ENCODE assay signal across 27 cellular contexts in the genomic region with DNA sequence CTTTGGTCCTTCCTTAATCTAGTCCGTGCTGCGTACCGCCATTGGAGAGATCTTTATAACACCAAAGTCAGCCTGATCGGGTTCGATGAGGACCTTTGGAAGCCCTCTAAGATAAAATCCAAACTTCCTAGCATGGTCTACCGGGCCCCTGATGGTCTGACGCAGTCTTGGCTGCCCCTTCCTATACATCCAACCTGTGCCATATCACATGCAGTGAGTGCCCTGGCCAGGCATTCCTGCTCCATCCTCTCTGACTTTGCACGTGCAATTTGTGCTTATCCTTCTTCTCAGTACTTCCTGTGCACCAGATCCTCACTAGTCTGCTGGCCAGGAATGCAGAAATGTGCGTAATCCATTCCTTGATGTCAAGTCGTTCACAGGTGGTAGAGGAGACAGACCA. TPM values are rescaled to one million over a fixed set of nuclear protein-coding genes. Genes with fewer than 3 reads are reported as not detected.
"Had no signal": no experiment of that assay in that cellular context is flagged by ENCODE, and none has a peak within 500 bp of the region (broad histone marks: within the 10 kb centered on the region; RNA-seq: fewer than 3 reads in every experiment).

No MANE protein-coding gene starts in this region.

- H3K4me3 Mint-ChIP-seq: effector memory CD8-positive, alpha-beta T cell; endodermal cell; mesothelial cell of epicardium had no signal

- H3K27ac ChIP-seq: coronary artery, dorsolateral prefrontal cortex, epithelial cell of prostate, esophagus squamous epithelium, gastrocnemius medialis, heart right ventricle, left lung, lower lobe of right lung had no signal

- H3K27me3 ChIP-seq: dorsolateral prefrontal cortex, gastrocnemius medialis, heart right ventricle, left lung had no signal

- H3K27ac Mint-ChIP-seq: effector memory CD8-positive, alpha-beta T cell; endodermal cell; mesothelial cell of epicardium had no signal

- H3K4me3 ChIP-seq: coronary artery, dorsolateral prefrontal cortex, esophagus squamous epithelium, gastrocnemius medialis, heart right ventricle, left lung, lower lobe of right lung, mucosa of descending colon had no signal

- H3K9me3 Mint-ChIP-seq: effector memory CD8-positive, alpha-beta T cell; endodermal cell had no signal

- H3K9me3 ChIP-seq: esophagus squamous epithelium, gastrocnemius medialis, heart right ventricle, left lung, lower lobe of right lung, mucosa of descending colon had no signal

- H3K36me3 ChIP-seq: esophagus squamous epithelium, gastrocnemius medialis, heart right ventricle, left lung, lower lobe of right lung had no signal

- H3K4me1 ChIP-seq: esophagus squamous epithelium, gastrocnemius medialis, left lung had no signal

- DNase-seq: dermis blood vessel endothelial cell; dorsolateral prefrontal cortex; effector CD8-positive, alpha-beta T cell; effector memory CD8-positive, alpha-beta T cell; endodermal cell; erythroblast; esophagus squamous epithelium; foreskin fibroblast; foreskin melanocyte; gastrocnemius medialis; glutamatergic neuron; heart right ventricle; hippocampal formation; left cardiac atrium; left lung; left ventricle myocardium superior; lower lobe of right lung; mesenchymal stem cell; mucosa of descending colon had no signal

- H3K4me1 Mint-ChIP-seq: endodermal cell, mesothelial cell of epicardium had no signal

- ATAC-seq: effector memory CD8-positive, alpha-beta T cell; esophagus mucosa; gastrocnemius medialis; heart right ventricle; left cardiac atrium; left lung; left ventricle myocardium superior; lower lobe of right lung; mucosa of descending colon had no signal

RNA-seq across cellular contexts. Expression of gene CFAP57, which starts 45.6 kb away (rescaled TPM):
- total RNA-seq: esophagus squamous epithelium, left ventricle myocardium superior had no signal

RNA-seq across cellular contexts. Expression of gene TMEM125, which starts 52.0 kb away (rescaled TPM):
- total RNA-seq: dermis blood vessel endothelial cell, gastrocnemius medialis, glomerular endothelial cell, left ventricle myocardium superior, lung microvascular endothelial cell, mesenteric fat pad, myocyte had no signal
